11 cellular contexts compared by ENCODE assay signal in the genomic region with DNA sequence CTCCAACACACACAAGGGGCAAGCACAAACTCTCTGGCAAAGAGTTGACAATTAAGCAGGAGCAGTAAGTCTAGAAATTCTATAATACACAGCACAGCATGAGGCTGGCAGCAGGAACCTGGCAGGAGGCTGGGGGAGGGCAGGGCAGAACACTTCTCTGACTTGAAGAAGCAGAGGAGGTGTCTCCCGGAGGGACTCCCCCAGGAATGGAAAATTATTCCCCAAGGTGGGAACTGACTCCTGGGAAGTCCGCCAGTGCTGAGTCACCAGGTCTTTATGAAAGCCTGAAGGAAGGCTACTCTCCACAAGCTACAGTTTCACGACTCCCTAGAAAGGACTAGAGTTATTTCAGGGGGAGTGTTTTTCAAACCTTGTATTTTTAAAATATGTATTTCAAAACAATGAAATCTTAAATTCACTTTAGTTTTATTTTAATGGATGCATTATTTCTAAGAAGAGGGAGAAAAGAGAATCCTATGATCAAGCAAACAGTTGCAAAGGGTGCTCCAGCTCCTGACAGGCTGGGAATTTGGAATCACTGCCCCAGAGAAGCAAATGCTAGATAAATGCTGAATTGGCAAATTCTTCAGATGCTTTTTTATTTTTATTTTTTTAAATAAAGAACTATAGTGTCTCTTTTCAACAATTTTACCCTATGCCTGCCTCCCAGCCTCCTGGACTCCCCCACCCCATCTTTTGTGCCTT.
DNase-seq lines count a peak whose midpoint lies in the region; ATAC-seq, FAIRE-seq and TF ChIP-seq lines count a peak whose summit lies in the region.
"Had no signal": no experiment of that assay in that cellular context is flagged by ENCODE, and none has a peak within 500 bp of the region (broad histone marks: within the 10 kb centered on the region; RNA-seq: fewer than 3 reads in every experiment).

No MANE protein-coding gene starts in this region.

- H3K4me2 ChIP-seq in H1 (ENCODE audit: insufficient read depth in 1 of 2, low read depth in 2 of 2, low read length in 2 of 2) (no peak overlapping the region; a peak in 1 of 4 replicates), neuronal stem cell (ENCODE audit: insufficient read depth, low read length, poor library complexity, severe bottlenecking) (no peak overlapping the region)

- H3K79me1 ChIP-seq in H1 (ENCODE audit: low read depth, low read length), result no peaks in the 10 kb centered on the region
- no peaks in the 10 kb centered on the region for H3K79me1 ChIP-seq in neuronal stem cell (ENCODE audit: low read depth, low read length)

- no peak overlapping the region for H3K27ac ChIP-seq in H1 (ENCODE audit: low read depth, low read length)
- H3K27ac ChIP-seq in neuronal stem cell (replicated peaks; ENCODE audit: low read length), result no peak overlapping the region

- H3K23ac ChIP-seq in H1 (ENCODE audit: insufficient read length) (no peak overlapping the region), neuronal stem cell (ENCODE audit: low read depth, low read length, poor library complexity) (no peak overlapping the region)

- H2BK15ac ChIP-seq in H1 (ENCODE audit: low read length) (no peak overlapping the region), neuronal stem cell (ENCODE audit: low read length) (no peak overlapping the region)

- no peak overlapping the region for H4K5ac ChIP-seq in H1 (ENCODE audit: insufficient read length, low read depth, low read length)

- no peaks in the 10 kb centered on the region for H3K23me2 ChIP-seq in H1 (ENCODE audit: low read depth, low read length)

- FAIRE-seq in H1 (lab: Jason Lieb, UNC), result no peak
- FAIRE-seq: GM19239 had no signal

- POLR2A ChIA-PET in H1 (lab: Charles Lee; ENCODE audit: partially characterized antibody), result interaction anchor here (0.7 kb wide), 1 partner anchor 13 kb away, joined by 3 read pairs; no protein-coding TSS in a partner anchor

- no peak overlapping the region for H2AK5ac ChIP-seq in H1 (ENCODE audit: low read depth, low read length)
- H2AK5ac ChIP-seq in neuronal stem cell (ENCODE audit: low read depth, low read length), result no peak overlapping the region

- H2AFZ ChIP-seq in H1 (ENCODE audit: low read length) (no peak overlapping the region), neuronal stem cell (ENCODE audit: low read length) (no peak overlapping the region)

- H2BK5ac ChIP-seq in H1 (ENCODE audit: low read depth, low read length), result no peak overlapping the region
- H2BK5ac ChIP-seq in neuronal stem cell (ENCODE audit: low read length), result no peak overlapping the region

- H2BK12ac ChIP-seq in H1 (ENCODE audit: low read depth, low read length) (no peak overlapping the region), neuronal stem cell (ENCODE audit: low read length) (no peak overlapping the region)

- H3K56ac ChIP-seq in H1 (replicated peaks; ENCODE audit: insufficient read length, low read depth, low read length), result no peak overlapping the region

- H2BK20ac ChIP-seq in H1 (ENCODE audit: low read length), result no peak overlapping the region

- H3K4ac ChIP-seq in H1 (replicated peaks; ENCODE audit: insufficient read length, low read depth, low read length), result no peak overlapping the region
- no peak overlapping the region for H3K4ac ChIP-seq in neuronal stem cell (ENCODE audit: low read length)

- H3K79me2 ChIP-seq in H1 (ENCODE audit: control insufficient read depth in 1 of 2, insufficient read depth in 2 of 2, low read length in 2 of 2), result no peaks in the 10 kb centered on the region

- H3K4me1 Mint-ChIP-seq in T-helper 2 cell treated with Interferon-gamma antibody and Interleukin-4, amounts not matched to agents 5 μg/mL and 100 μg/mL, for 36 hours (ENCODE audit: low read depth), result peaks cover 1% of the 10 kb centered on the region
- no peaks in the 10 kb centered on the region for H3K4me1 Mint-ChIP-seq in activated T-cell treated with anti-CD3 and anti-CD28 coated beads, Interleukin-2, amount 50 U/mL, for 72 hours (ENCODE audit: low read depth)
- H3K4me1 Mint-ChIP-seq: activated naive CD8-positive, alpha-beta T cell treated with anti-CD3 and anti-CD28 coated beads, Interleukin-2, amount 50 U/mL, for 24 hours; stimulated activated naive B cell treated with anti-CD40 and anti-IgM and Interleukin-4, amounts not matched to agents 10 μg/mL and 1 μg/mL and 100 μg/mL, for 72 hours had no signal

- H3K14ac ChIP-seq in H1 (ENCODE audit: insufficient read length) (no peak overlapping the region), neuronal stem cell (ENCODE audit: low read length) (no peak overlapping the region)

- H3K36me3 ChIP-seq in H1 (ENCODE audit: control insufficient read depth in 2 of 4, insufficient read depth in 4 of 4, low read length in 3 of 4) (no peaks in the 10 kb centered on the region), neuronal stem cell (replicated peaks in 1 of 2; ENCODE audit: control insufficient read depth in 2 of 2, insufficient read depth in 2 of 2, low read length in 2 of 2) (no peaks in the 10 kb centered on the region)

- no peaks in the 10 kb centered on the region; a peak in 1 of 4 replicates for H3K9me3 ChIP-seq in H1 (ENCODE audit: insufficient read depth in 2 of 2, low read depth in 1 of 2, low read length in 1 of 2)
- no peaks in the 10 kb centered on the region for H3K9me3 ChIP-seq in neuronal stem cell (replicated peaks in 1 of 2; ENCODE audit: control insufficient read depth in 2 of 2, insufficient read depth in 1 of 2, low read depth in 1 of 2, low read length in 2 of 2)

- H3K27me3 ChIP-seq in H1 (replicated peaks in 1 of 4; ENCODE audit: control insufficient read depth in 3 of 4, extremely low read depth in 1 of 4, insufficient read depth in 3 of 4, low read length in 3 of 4) (no peaks in the 10 kb centered on the region), neuronal stem cell (ENCODE audit: control insufficient read depth in 3 of 3, insufficient read depth in 3 of 3, low read depth in 1 of 3, low read length in 3 of 3) (no peaks in the 10 kb centered on the region)

- no peak overlapping the region for H3K4me3 Mint-ChIP-seq in T-helper 2 cell treated with Interferon-gamma antibody and Interleukin-4, amounts not matched to agents 5 μg/mL and 100 μg/mL, for 36 hours
- no peak overlapping the region for H3K4me3 Mint-ChIP-seq in activated T-cell treated with anti-CD3 and anti-CD28 coated beads, Interleukin-2, amount 50 U/mL, for 72 hours
- H3K4me3 Mint-ChIP-seq: activated naive CD8-positive, alpha-beta T cell treated with anti-CD3 and anti-CD28 coated beads, Interleukin-2, amount 50 U/mL, for 24 hours; stimulated activated naive B cell treated with anti-CD40 and anti-IgM and Interleukin-4, amounts not matched to agents 10 μg/mL and 1 μg/mL and 100 μg/mL, for 72 hours had no signal

- CTCF ChIA-PET in H1 (lab: Charles Lee; ENCODE audit: partially characterized antibody), result interaction anchor here (0.7 kb wide), 1 partner anchor 85 kb away, joined by 4 read pairs; no protein-coding TSS in a partner anchor

- peak overlapping the region; percentile 41 for H2BK120ac ChIP-seq in H1 (replicated peaks; ENCODE audit: low read depth, low read length)
- H2BK120ac ChIP-seq in neuronal stem cell (ENCODE audit: low read depth, low read length), result no peak overlapping the region

- ATAC-seq in activated T-cell treated with anti-CD3 and anti-CD28 coated beads, Interleukin-2, amount 50 U/mL, for 72 hours (replicated peaks in 1 of 2), result no peak
- ATAC-seq: activated naive CD8-positive, alpha-beta T cell treated with anti-CD3 and anti-CD28 coated beads, Interleukin-2, amount 50 U/mL, for 24 hours; stimulated activated naive B cell treated with anti-CD40 and anti-IgM and Interleukin-4, amounts not matched to agents 10 μg/mL and 1 μg/mL and 100 μg/mL, for 72 hours had no signal

- WGBS in H1 (ENCODE audit: extremely low coverage in 1 of 2, insufficient coverage in 1 of 2, insufficient read length in 1 of 2, insufficient replicate concordance in 2 of 2, low coverage in 1 of 2, low lambda C conversion rate in 2 of 2, missing lambda C conversion rate in 1 of 2), 2 experiments, result 61% methylated on average over 3 of the region's 3 CpGs; no CpG with 5 or more reads in 1 of the 2 experiments
- WGBS in neuronal stem cell (ENCODE audit: extremely low coverage in 2 of 2, insufficient read length in 2 of 2, insufficient replicate concordance in 1 of 2), 2 donors, result no CpG with 5 or more reads among the region's 3 CpGs

- no peak overlapping the region for H4K91ac ChIP-seq in H1 (replicated peaks; ENCODE audit: insufficient read length, low read length)
- no peak overlapping the region for H4K91ac ChIP-seq in neuronal stem cell (ENCODE audit: low read depth, low read length, poor library complexity)

- no peak for TF ChIP-seq RAD21 in H1 (IDR thresholded peaks at IDR 0.05 in 1 of 2, conservative IDR thresholded peaks at IDR 0.05 in 1 of 2; ENCODE audit: low read depth in 2 of 2, low read length in 2 of 2)

- no peak overlapping the region for H3K4me3 ChIP-seq in H1 (ENCODE audit: extremely low read depth in 1 of 4, insufficient read depth in 2 of 4, low read depth in 3 of 4, low read length in 4 of 4)
- no peak overlapping the region for H3K4me3 ChIP-seq in neuronal stem cell (ENCODE audit: low read length in 2 of 2)

- H3K27ac Mint-ChIP-seq in T-helper 2 cell treated with Interferon-gamma antibody and Interleukin-4, amounts not matched to agents 5 μg/mL and 100 μg/mL, for 36 hours, result no peak overlapping the region
- H3K27ac Mint-ChIP-seq in activated T-cell treated with anti-CD3 and anti-CD28 coated beads, Interleukin-2, amount 50 U/mL, for 72 hours, result no peak overlapping the region
- H3K27ac Mint-ChIP-seq: activated naive CD8-positive, alpha-beta T cell treated with anti-CD3 and anti-CD28 coated beads, Interleukin-2, amount 50 U/mL, for 24 hours; stimulated activated naive B cell treated with anti-CD40 and anti-IgM and Interleukin-4, amounts not matched to agents 10 μg/mL and 1 μg/mL and 100 μg/mL, for 72 hours had no signal

- TF ChIP-seq POLR2A in H1 (IDR thresholded peaks at IDR 0.05; ENCODE audit: control extremely low read depth in 1 of 2, low read depth in 2 of 2, low read length in 2 of 2), result no peak

- H3K4me1 ChIP-seq in H1 (replicated peaks in 1 of 4; ENCODE audit: control insufficient read depth in 3 of 4, insufficient read depth in 4 of 4, low read length in 3 of 4) (no peaks in the 10 kb centered on the region; a peak in 1 of 7 replicates), neuronal stem cell (ENCODE audit: control insufficient read depth in 2 of 2, insufficient read depth in 1 of 2, low read depth in 1 of 2, low read length in 2 of 2) (peaks cover 0 to 6% of the 10 kb centered on the region in 2 donors)

- H3K36me3 Mint-ChIP-seq in T-helper 2 cell treated with Interferon-gamma antibody and Interleukin-4, amounts not matched to agents 5 μg/mL and 100 μg/mL, for 36 hours (ENCODE audit: low read depth), result no peaks in the 10 kb centered on the region
- H3K36me3 Mint-ChIP-seq in activated T-cell treated with anti-CD3 and anti-CD28 coated beads, Interleukin-2, amount 50 U/mL, for 72 hours (ENCODE audit: insufficient read depth in 2 of 2), result peaks cover 4% of the 10 kb centered on the region in 2 donors
- H3K36me3 Mint-ChIP-seq: stimulated activated naive B cell treated with anti-CD40 and anti-IgM and Interleukin-4, amounts not matched to agents 10 μg/mL and 1 μg/mL and 100 μg/mL, for 72 hours had no signal

- H3K27me3 Mint-ChIP-seq in T-helper 2 cell treated with Interferon-gamma antibody and Interleukin-4, amounts not matched to agents 5 μg/mL and 100 μg/mL, for 36 hours (ENCODE audit: low read depth), result peaks cover 32% of the 10 kb centered on the region
- peaks cover 26% of the 10 kb centered on the region for H3K27me3 Mint-ChIP-seq in activated T-cell treated with anti-CD3 and anti-CD28 coated beads, Interleukin-2, amount 50 U/mL, for 72 hours (ENCODE audit: low read depth)

- no peak overlapping the region; the same call in 1 of the 2 replicates for H3K18ac ChIP-seq in H1 (ENCODE audit: extremely low read depth, low read length)
- peak overlapping the region; percentile 41 for H3K18ac ChIP-seq in neuronal stem cell (ENCODE audit: low read length)

- H3K9ac ChIP-seq in H1 (replicated peaks in 1 of 4; ENCODE audit: extremely low read depth in 1 of 4, low read depth in 3 of 4, low read length in 3 of 4), result no peak overlapping the region
- H3K9ac ChIP-seq in neuronal stem cell (ENCODE audit: low read depth, low read length, poor library complexity), result no peak overlapping the region

- DNase-seq in COLO829 (ENCODE audit: low spot score) (peak; percentile 79), M059J (ENCODE audit: low read depth) (peak; percentile 91), H1 (ENCODE audit: low read depth in 1 of 2, low spot score in 2 of 2) (no peak), neuronal stem cell (ENCODE audit: low spot score) (no peak), DMS114 treated with DMSO at 0.1 percent for 48 hours (lab: John Stamatoyannopoulos, UW; ENCODE audit: unreplicated experiment) (no peak)
- no peak for DNase-seq in T-helper 2 cell treated with Interferon-gamma antibody and Interleukin-4, amounts not matched to agents 5 μg/mL and 100 μg/mL, for 36 hours (ENCODE audit: low spot score)
- no peak for DNase-seq in activated T-cell treated with anti-CD3 and anti-CD28 coated beads, Interleukin-2, amount 50 U/mL, for 72 hours
- no peak for DNase-seq in activated CD4-positive, alpha-beta T cell treated with anti-CD3 and anti-CD28 coated beads for 48 hours
- DNase-seq: activated naive CD8-positive, alpha-beta T cell treated with anti-CD3 and anti-CD28 coated beads, Interleukin-2, amount 50 U/mL, for 24 hours; stimulated activated naive B cell treated with anti-CD40 and anti-IgM and Interleukin-4, amounts not matched to agents 10 μg/mL and 1 μg/mL and 100 μg/mL, for 72 hours had no signal

- H4K20me1 ChIP-seq in H1 (replicated peaks in 1 of 2; ENCODE audit: control insufficient read depth in 1 of 2, insufficient read depth in 2 of 2, low read length in 2 of 2), result no peaks in the 10 kb centered on the region

- TF ChIP-seq EP300 in H1 (IDR thresholded peaks at IDR 0.05; ENCODE audit: borderline replicate concordance in 1 of 2, low read depth in 2 of 2, low read length in 2 of 2), result no peak

- H4K8ac ChIP-seq in H1 (ENCODE audit: extremely low read depth, insufficient read depth, low read length) (peak overlapping the region; percentile 60; the same call in 1 of the 2 replicates), neuronal stem cell (ENCODE audit: low read depth, low read length) (no peak overlapping the region)

- H3K9me3 Mint-ChIP-seq in T-helper 2 cell treated with Interferon-gamma antibody and Interleukin-4, amounts not matched to agents 5 μg/mL and 100 μg/mL, for 36 hours, result peaks cover 5% of the 10 kb centered on the region
- peaks cover 3 to 4% of the 10 kb centered on the region in 2 donors for H3K9me3 Mint-ChIP-seq in activated T-cell treated with anti-CD3 and anti-CD28 coated beads, Interleukin-2, amount 50 U/mL, for 72 hours

- TF ChIP-seq CTCF in H1 (IDR thresholded peaks at IDR 0.05; ENCODE audit: control extremely low read depth in 1 of 3, insufficient read depth in 1 of 3, low read depth in 1 of 3, low read length in 3 of 3), result no peak

Comparison
In these comparisons a context has a peak if more than half of its experiments do, and no peak if none do; other contexts are left out.
1. DNase-seq: peak in COLO829 (single experiment) and M059J (single experiment); none in H1 (0 of 2), neuronal stem cell (single experiment), T-helper 2 cell treated with Interferon-gamma antibody and Interleukin-4, amounts not matched to agents 5 μg/mL and 100 μg/mL, for 36 hours (single experiment), activated T-cell treated with anti-CD3 and anti-CD28 coated beads, Interleukin-2, amount 50 U/mL, for 72 hours (0 of 2), activated CD4-positive, alpha-beta T cell treated with anti-CD3 and anti-CD28 coated beads for 48 hours (single experiment) and DMS114 treated with DMSO at 0.1 percent for 48 hours (single experiment).